ENCODE assay signal across 10 cellular contexts in genomic region chr20:2402271-2402980, GRCh38. TPM values are rescaled to one million over a fixed set of nuclear protein-coding genes. Genes with fewer than 3 reads are reported as not detected.
DNase-seq lines count a peak whose midpoint lies in the region; ATAC-seq and TF ChIP-seq lines count a peak whose summit lies in the region.
"Had no signal": no experiment of that assay in that cellular context is flagged by ENCODE, and none has a peak within 500 bp of the region (broad histone marks: within the 10 kb centered on the region; RNA-seq: fewer than 3 reads in every experiment).

No MANE protein-coding gene starts in this region.

- TF ChIP-seq CTCF in VCaP (conservative IDR thresholded peaks at IDR 0.05): peak; percentile 67
- TF ChIP-seq CTCF in omental fat pad (IDR thresholded peaks at IDR 0.05): no peak

- no peak overlapping the region for H3K27ac ChIP-seq in VCaP

- peak; percentile 29 for DNase-seq in COR-L47 (lab: John Stamatoyannopoulos, UW)
- peak; percentile 78 for DNase-seq in HuH-7 (ENCODE audit: low spot score)
- no peak for DNase-seq in left lobe of liver (ENCODE audit: low spot score)
- DNase-seq in stimulated activated CD8-positive, alpha-beta memory T cell treated with anti-CD3 and anti-CD28 coated beads, Interleukin-4, amount 100 ng/mL, for 48 hours: no peak
- DNase-seq in omental fat pad (ENCODE audit: low spot score): no peak
- no peak for DNase-seq in NCI-H526 treated with DMSO at 0.1 percent for 48 hours (lab: John Stamatoyannopoulos, UW)
- DNase-seq in activated T-cell treated with anti-CD3 and anti-CD28 coated beads, Interleukin-2, amount 50 U/mL, for 48 hours: no peak
- DNase-seq: kidney, NCI-H1694 treated with DMSO at 0.1 percent for 48 hours had no signal

- ATAC-seq in left lobe of liver: peak; percentile 56
- ATAC-seq in omental fat pad (ENCODE audit: low FRiP score): no peak

RNA-seq across cellular contexts. Expression of gene TGM6, which starts 21.7 kb away (rescaled TPM):
- not detected for total RNA-seq in left lobe of liver
- total RNA-seq in omental fat pad: not detected
- total RNA-seq: kidney had no signal

Comparison
In these comparisons a context has a peak if more than half of its experiments do, and no peak if none do; other contexts are left out.
1. DNase-seq: peak in COR-L47 (single experiment) and HuH-7 (single experiment); none in left lobe of liver (single experiment), stimulated activated CD8-positive, alpha-beta memory T cell treated with anti-CD3 and anti-CD28 coated beads, Interleukin-4, amount 100 ng/mL, for 48 hours (single experiment), omental fat pad (single experiment), NCI-H526 treated with DMSO at 0.1 percent for 48 hours (single experiment) and activated T-cell treated with anti-CD3 and anti-CD28 coated beads, Interleukin-2, amount 50 U/mL, for 48 hours (0 of 2).